1 cellular context compared by ENCODE assay signal in the genomic region with DNA sequence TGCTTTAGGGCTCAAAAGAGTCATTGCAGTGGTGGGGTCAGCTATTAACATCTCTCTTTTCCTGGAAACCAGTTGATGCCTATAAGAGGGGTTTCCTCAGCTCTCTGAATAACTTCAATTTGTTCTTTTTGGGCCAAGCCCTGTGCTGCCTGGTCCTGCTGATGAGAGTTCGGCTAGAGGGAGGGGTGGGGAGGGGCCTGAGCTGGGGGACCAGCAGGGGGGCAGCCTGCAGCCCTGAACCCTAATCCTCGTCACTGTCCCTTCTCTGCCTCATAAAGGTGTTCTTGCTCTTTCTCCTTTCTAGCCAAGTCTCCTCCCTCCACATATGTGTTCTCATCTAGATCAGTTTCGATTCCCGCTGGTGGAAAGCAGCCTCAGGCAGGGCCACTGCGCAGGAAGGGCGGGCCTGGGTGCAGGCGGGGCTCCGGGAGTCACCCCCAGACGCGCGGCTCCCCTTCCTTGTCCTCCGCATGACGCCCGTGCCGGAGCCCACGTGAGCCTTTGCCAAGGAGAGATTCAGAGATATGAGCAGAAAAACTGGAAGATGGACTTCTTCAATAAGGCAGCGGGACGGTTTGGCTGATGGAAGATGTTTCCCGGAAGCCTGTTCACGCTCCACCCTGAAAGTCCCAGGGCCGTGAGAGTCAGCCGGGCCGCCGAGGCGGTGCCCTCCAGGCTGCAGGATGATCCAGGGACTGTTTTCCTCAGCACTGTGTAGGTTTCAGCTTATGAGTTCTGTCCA.
TF ChIP-seq lines count a peak whose summit lies in the region.

No MANE protein-coding gene starts in this region.

TF ChIP-seq in IMR-90, 13 proteins besides CTCF, POLR2A, EP300 and RAD21:
- TF ChIP-seq MAZ (IDR thresholded peaks at IDR 0.05; ENCODE audit: borderline replicate concordance, low read depth, low read length) = peak; percentile 32; the same call in 1 of the 2 replicates
- TF ChIP-seq NFE2L2 (IDR thresholded peaks at IDR 0.05; ENCODE audit: low read depth, low read length) = no peak
- no peak for TF ChIP-seq RCOR1 (IDR thresholded peaks at IDR 0.05; ENCODE audit: insufficient replicate concordance, low read length)
- no peak for TF ChIP-seq RFX5 (IDR thresholded peaks at IDR 0.05; ENCODE audit: low read depth, low read length)
- no peak for TF ChIP-seq SMC3 (IDR thresholded peaks at IDR 0.05; ENCODE audit: low read depth, low read length)
- TF ChIP-seq BHLHE40 (IDR thresholded peaks at IDR 0.05; ENCODE audit: low read depth, low read length) = peak; percentile 59; the same call in 1 of the 2 replicates
- no peak for TF ChIP-seq CHD1 (IDR thresholded peaks at IDR 0.05; ENCODE audit: low read depth, low read length)
- TF ChIP-seq FOS (IDR thresholded peaks at IDR 0.05; ENCODE audit: low read depth, low read length) = no peak
- TF ChIP-seq, protein P1, sequence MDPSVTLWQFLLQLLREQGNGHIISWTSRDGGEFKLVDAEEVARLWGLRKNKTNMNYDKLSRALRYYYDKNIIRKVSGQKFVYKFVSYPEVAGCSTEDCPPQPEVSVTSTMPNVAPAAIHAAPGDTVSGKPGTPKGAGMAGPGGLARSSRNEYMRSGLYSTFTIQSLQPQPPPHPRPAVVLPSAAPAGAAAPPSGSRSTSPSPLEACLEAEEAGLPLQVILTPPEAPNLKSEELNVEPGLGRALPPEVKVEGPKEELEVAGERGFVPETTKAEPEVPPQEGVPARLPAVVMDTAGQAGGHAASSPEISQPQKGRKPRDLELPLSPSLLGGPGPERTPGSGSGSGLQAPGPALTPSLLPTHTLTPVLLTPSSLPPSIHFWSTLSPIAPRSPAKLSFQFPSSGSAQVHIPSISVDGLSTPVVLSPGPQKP (IDR thresholded peaks at IDR 0.05; ENCODE audit: borderline replicate concordance, low read depth, low read length) = no peak
- TF ChIP-seq USF2 (IDR thresholded peaks at IDR 0.05; ENCODE audit: low read depth, low read length) = peak; percentile 68; the same call in 1 of the 2 replicates
- no peak for TF ChIP-seq MAFK (IDR thresholded peaks at IDR 0.05; ENCODE audit: low read depth, low read length)
- no peak for TF ChIP-seq CEBPB (IDR thresholded peaks at IDR 0.05; ENCODE audit: low read depth, low read length)
- TF ChIP-seq MXI1 (IDR thresholded peaks at IDR 0.05; ENCODE audit: borderline replicate concordance, low read depth, low read length) = 0 out of 2 replicates have a peak, but pooled peaks have one; percentile 47
